1 cellular context compared by ENCODE assay signal in the genomic region with DNA sequence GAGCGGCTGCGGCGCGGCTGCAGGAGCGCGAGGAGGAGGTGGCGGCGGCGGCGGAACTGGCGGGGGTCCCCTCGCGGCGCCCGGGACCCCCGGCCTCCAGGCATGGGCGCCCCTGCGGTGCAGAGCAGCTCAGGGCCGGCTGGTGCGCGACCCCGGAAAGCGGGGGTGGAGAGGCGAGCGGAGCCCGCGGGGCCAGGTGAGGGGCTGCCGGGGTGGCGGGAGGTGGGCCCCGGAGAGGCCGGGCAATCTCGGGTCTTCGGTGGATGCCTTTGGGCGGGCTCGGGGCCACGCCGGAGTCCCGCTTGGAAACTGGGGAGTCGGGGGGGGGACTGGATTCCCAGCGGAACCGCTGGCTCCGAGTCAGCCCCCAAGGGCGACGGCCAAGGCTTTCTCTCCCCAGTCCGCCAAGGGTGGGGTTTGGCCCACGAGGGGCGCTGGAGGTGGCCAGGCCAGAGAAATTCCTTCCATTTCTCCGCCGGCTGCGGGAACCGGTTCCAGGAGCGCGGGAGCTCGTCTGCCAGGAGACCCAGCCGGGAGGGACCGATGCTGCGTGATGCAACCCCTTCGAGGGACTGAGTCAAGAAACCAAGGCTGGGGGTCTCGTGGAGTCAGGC.
TF ChIP-seq lines count a peak whose summit lies in the region.

No MANE protein-coding gene starts in this region.

TF ChIP-seq in GM23338, 12 proteins besides CTCF, POLR2A, EP300 and RAD21:
- TF ChIP-seq CREB1 (CRISPR knock-in tag; IDR thresholded peaks at IDR 0.05; ENCODE audit: low read depth), result peak; percentile 13; the same call in 1 of the 2 replicates
- TF ChIP-seq, protein P1, sequence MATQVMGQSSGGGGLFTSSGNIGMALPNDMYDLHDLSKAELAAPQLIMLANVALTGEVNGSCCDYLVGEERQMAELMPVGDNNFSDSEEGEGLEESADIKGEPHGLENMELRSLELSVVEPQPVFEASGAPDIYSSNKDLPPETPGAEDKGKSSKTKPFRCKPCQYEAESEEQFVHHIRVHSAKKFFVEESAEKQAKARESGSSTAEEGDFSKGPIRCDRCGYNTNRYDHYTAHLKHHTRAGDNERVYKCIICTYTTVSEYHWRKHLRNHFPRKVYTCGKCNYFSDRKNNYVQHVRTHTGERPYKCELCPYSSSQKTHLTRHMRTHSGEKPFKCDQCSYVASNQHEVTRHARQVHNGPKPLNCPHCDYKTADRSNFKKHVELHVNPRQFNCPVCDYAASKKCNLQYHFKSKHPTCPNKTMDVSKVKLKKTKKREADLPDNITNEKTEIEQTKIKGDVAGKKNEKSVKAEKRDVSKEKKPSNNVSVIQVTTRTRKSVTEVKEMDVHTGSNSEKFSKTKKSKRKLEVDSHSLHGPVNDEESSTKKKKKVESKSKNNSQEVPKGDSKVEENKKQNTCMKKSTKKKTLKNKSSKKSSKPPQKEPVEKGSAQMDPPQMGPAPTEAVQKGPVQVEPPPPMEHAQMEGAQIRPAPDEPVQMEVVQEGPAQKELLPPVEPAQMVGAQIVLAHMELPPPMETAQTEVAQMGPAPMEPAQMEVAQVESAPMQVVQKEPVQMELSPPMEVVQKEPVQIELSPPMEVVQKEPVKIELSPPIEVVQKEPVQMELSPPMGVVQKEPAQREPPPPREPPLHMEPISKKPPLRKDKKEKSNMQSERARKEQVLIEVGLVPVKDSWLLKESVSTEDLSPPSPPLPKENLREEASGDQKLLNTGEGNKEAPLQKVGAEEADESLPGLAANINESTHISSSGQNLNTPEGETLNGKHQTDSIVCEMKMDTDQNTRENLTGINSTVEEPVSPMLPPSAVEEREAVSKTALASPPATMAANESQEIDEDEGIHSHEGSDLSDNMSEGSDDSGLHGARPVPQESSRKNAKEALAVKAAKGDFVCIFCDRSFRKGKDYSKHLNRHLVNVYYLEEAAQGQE (IDR thresholded peaks at IDR 0.05; ENCODE audit: unreplicated experiment), result no peak
